ENCODE assay signal across 22 cellular contexts in genomic region chrX:17743913-17744312, GRCh38.
"Had no signal": no experiment of that assay in that cellular context is flagged by ENCODE, and none has a peak within 500 bp of the region (broad histone marks: within the 10 kb centered on the region; RNA-seq: fewer than 3 reads in every experiment).

No MANE protein-coding gene starts in this region.

- H3K27me3 ChIP-seq: gastroesophageal sphincter, right lobe of liver, testis had no signal

- H3K27ac ChIP-seq: gastroesophageal sphincter, heart left ventricle, pancreas, testis had no signal

- H3K4me3 ChIP-seq: gastroesophageal sphincter, heart left ventricle, pancreas, right lobe of liver, testis had no signal

- H3K27ac Mint-ChIP-seq: activated CD8-positive, alpha-beta T cell treated with anti-CD3 and anti-CD28 coated beads for 36 hours; activated naive CD8-positive, alpha-beta T cell treated with anti-CD3 and anti-CD28 coated beads, Interleukin-2, amount 10 ng/mL, durations not matched to agents 7 days and 5 days; activated T-cell treated with anti-CD3 and anti-CD28 coated beads, Interleukin-2, amount 50 U/mL, for 24 hours; activated T-helper 2 cell treated with anti-CD3 and anti-CD28 coated beads, Interferon-gamma antibody, Interleukin-2, Interleukin-4, amounts not matched to agents 10 μg/mL and 5 μg/mL and 100 μg/mL, durations not matched to agents 14 hours and 24 hours and 36 hours; brain; immature natural killer cell; stimulated activated effector memory CD8-positive, alpha-beta T cell treated with anti-CD3 and anti-CD28 coated beads, Interleukin-12 subunit alpha, Interleukin-12 subunit beta, amount 100 ng/mL, for 72 hours; type B pancreatic cell had no signal

- H3K4me3 Mint-ChIP-seq: activated CD8-positive, alpha-beta T cell treated with anti-CD3 and anti-CD28 coated beads for 36 hours; activated naive CD8-positive, alpha-beta T cell treated with anti-CD3 and anti-CD28 coated beads, Interleukin-2, amount 10 ng/mL, durations not matched to agents 7 days and 5 days; activated T-cell treated with anti-CD3 and anti-CD28 coated beads, Interleukin-2, amount 50 U/mL, for 24 hours; brain; central memory CD8-positive, alpha-beta T cell; immature natural killer cell; stimulated activated effector memory CD8-positive, alpha-beta T cell treated with anti-CD3 and anti-CD28 coated beads, Interleukin-12 subunit alpha, Interleukin-12 subunit beta, amount 100 ng/mL, for 72 hours; type B pancreatic cell had no signal

- H3K27me3 Mint-ChIP-seq: activated CD8-positive, alpha-beta T cell treated with anti-CD3 and anti-CD28 coated beads for 36 hours; naive thymus-derived CD8-positive, alpha-beta T cell had no signal

- H3K4me1 ChIP-seq: testis had no signal

- ATAC-seq: activated CD8-positive, alpha-beta T cell treated with anti-CD3 and anti-CD28 coated beads for 36 hours; gastroesophageal sphincter; heart left ventricle; naive thymus-derived CD8-positive, alpha-beta T cell; pancreas; stimulated activated effector memory CD8-positive, alpha-beta T cell treated with anti-CD3 and anti-CD28 coated beads, Interleukin-12 subunit alpha, Interleukin-12 subunit beta, amount 100 ng/mL, for 72 hours had no signal

- DNase-seq: activated CD4-positive, alpha-beta T cell treated with anti-CD3 and anti-CD28 coated beads for 48 hours; activated CD4-positive, CD25-positive, alpha-beta regulatory T cell; activated CD8-positive, alpha-beta T cell treated with anti-CD3 and anti-CD28 coated beads for 36 hours; activated naive CD4-positive, alpha-beta T cell treated with Interleukin-2 at 50 U/mL for 16 hours; activated naive CD8-positive, alpha-beta T cell treated with anti-CD3 and anti-CD28 coated beads, Interleukin-2, amount 10 ng/mL, durations not matched to agents 7 days and 5 days; activated T-cell treated with anti-CD3 and anti-CD28 coated beads, Interleukin-2, amount 50 U/mL, for 24 hours; amygdala; cortex of kidney; heart left ventricle; immature natural killer cell; mesendoderm; naive thymus-derived CD8-positive, alpha-beta T cell; pancreas; right lobe of liver; stimulated activated CD4-positive, alpha-beta T cell treated with anti-CD3 and anti-CD28 coated beads, Interleukin-4, amount 100 ng/mL, for 24 hours; testis had no signal

- H3K9me3 Mint-ChIP-seq: activated CD8-positive, alpha-beta T cell treated with anti-CD3 and anti-CD28 coated beads for 36 hours; activated naive CD8-positive, alpha-beta T cell treated with anti-CD3 and anti-CD28 coated beads, Interleukin-2, amount 10 ng/mL, durations not matched to agents 7 days and 5 days; activated T-cell treated with anti-CD3 and anti-CD28 coated beads, Interleukin-2, amount 50 U/mL, for 24 hours; activated T-helper 2 cell treated with anti-CD3 and anti-CD28 coated beads, Interferon-gamma antibody, Interleukin-2, Interleukin-4, amounts not matched to agents 10 μg/mL and 5 μg/mL and 100 μg/mL, durations not matched to agents 14 hours and 24 hours and 36 hours; brain; central memory CD8-positive, alpha-beta T cell; immature natural killer cell; stimulated activated effector memory CD8-positive, alpha-beta T cell treated with anti-CD3 and anti-CD28 coated beads, Interleukin-12 subunit alpha, Interleukin-12 subunit beta, amount 100 ng/mL, for 72 hours; type B pancreatic cell had no signal

- H3K36me3 Mint-ChIP-seq: activated naive CD8-positive, alpha-beta T cell treated with anti-CD3 and anti-CD28 coated beads, Interleukin-2, amount 10 ng/mL, durations not matched to agents 7 days and 5 days; brain; immature natural killer cell; stimulated activated effector memory CD8-positive, alpha-beta T cell treated with anti-CD3 and anti-CD28 coated beads, Interleukin-12 subunit alpha, Interleukin-12 subunit beta, amount 100 ng/mL, for 72 hours; type B pancreatic cell had no signal

- H3K9me3 ChIP-seq: gastroesophageal sphincter, heart left ventricle, pancreas, right lobe of liver, testis had no signal

- H3K36me3 ChIP-seq: gastroesophageal sphincter, heart left ventricle, pancreas, right lobe of liver had no signal
